24 cellular contexts compared by ENCODE assay signal in genomic region chrX:1138476-1138875, GRCh38.
"Had no signal": no experiment of that assay in that cellular context is flagged by ENCODE, and none has a peak within 500 bp of the region (broad histone marks: within the 10 kb centered on the region; RNA-seq: fewer than 3 reads in every experiment).

No MANE protein-coding gene starts in this region.

- H3K27me3 Mint-ChIP-seq: activated CD8-positive, alpha-beta T cell treated with anti-CD3 and anti-CD28 coated beads for 36 hours; activated naive CD4-positive, alpha-beta T cell treated with anti-CD3 and anti-CD28 coated beads, Interleukin-2, amount 50 U/mL, for 24 hours; activated T-helper 17 cell treated with anti-CD3 and anti-CD28 coated beads, Interleukin-2, amount 50 U/mL, for 72 hours; IgD-negative memory B cell; T-cell had no signal

- H3K36me3 Mint-ChIP-seq: activated naive CD4-positive, alpha-beta T cell treated with anti-CD3 and anti-CD28 coated beads, Interleukin-2, amount 50 U/mL, for 24 hours; T-cell had no signal

- H3K4me3 ChIP-seq: SK-N-MC had no signal

- DNase-seq: activated CD4-positive, CD25-positive, alpha-beta regulatory T cell; activated CD8-positive, alpha-beta T cell treated with anti-CD3 and anti-CD28 coated beads for 36 hours; activated naive CD4-positive, alpha-beta T cell; activated T-cell treated with anti-CD3 and anti-CD28 coated beads for 4 hours; activated T-cell treated with anti-CD3 and anti-CD28 coated beads, Interleukin-2, amount 50 U/mL, for 48 hours; aorta; KG1; NCI-H1092; NCI-H1417; NCI-H2029; NCI-H2107; NCI-H2171 treated with DMSO at 0.1 percent for 48 hours; NCI-H226; NCI-H510A; NCI-H526 treated with DMSO at 0.1 percent for 48 hours; NCI-H82; T-cell; T-helper 2 cell; T1000 had no signal

- H3K4me3 Mint-ChIP-seq: activated CD8-positive, alpha-beta T cell treated with anti-CD3 and anti-CD28 coated beads for 36 hours; activated naive CD4-positive, alpha-beta T cell treated with anti-CD3 and anti-CD28 coated beads, Interleukin-2, amount 50 U/mL, for 24 hours; activated T-helper 17 cell treated with anti-CD3 and anti-CD28 coated beads, Interleukin-2, amount 50 U/mL, for 72 hours; IgD-negative memory B cell; T-cell had no signal

- H3K9me3 Mint-ChIP-seq: activated naive CD4-positive, alpha-beta T cell treated with anti-CD3 and anti-CD28 coated beads, Interleukin-2, amount 50 U/mL, for 24 hours; activated T-helper 17 cell treated with anti-CD3 and anti-CD28 coated beads, Interleukin-2, amount 50 U/mL, for 72 hours; T-cell had no signal

- H3K4me1 Mint-ChIP-seq: activated naive CD4-positive, alpha-beta T cell treated with anti-CD3 and anti-CD28 coated beads, Interleukin-2, amount 50 U/mL, for 24 hours; activated T-helper 17 cell treated with anti-CD3 and anti-CD28 coated beads, Interleukin-2, amount 50 U/mL, for 72 hours; IgD-negative memory B cell; T-cell had no signal

- H3K27ac ChIP-seq: SK-N-MC had no signal

- H3K27ac Mint-ChIP-seq: activated CD8-positive, alpha-beta T cell treated with anti-CD3 and anti-CD28 coated beads for 36 hours; activated naive CD4-positive, alpha-beta T cell treated with anti-CD3 and anti-CD28 coated beads, Interleukin-2, amount 50 U/mL, for 24 hours; activated T-helper 17 cell treated with anti-CD3 and anti-CD28 coated beads, Interleukin-2, amount 50 U/mL, for 72 hours; IgD-negative memory B cell; T-cell had no signal

- ATAC-seq: activated CD8-positive, alpha-beta T cell treated with anti-CD3 and anti-CD28 coated beads for 36 hours; activated T-helper 17 cell treated with anti-CD3 and anti-CD28 coated beads, Interleukin-2, amount 50 U/mL, for 72 hours; Right ventricle myocardium inferior; T-cell had no signal
